8 cellular contexts compared by ENCODE assay signal in genomic region chr4:139177888-139178609, GRCh38. TPM values are rescaled to one million over a fixed set of nuclear protein-coding genes. Genes with fewer than 3 reads are reported as not detected.
DNase-seq lines count a peak whose midpoint lies in the region; ATAC-seq and TF ChIP-seq lines count a peak whose summit lies in the region.

No MANE protein-coding gene starts in this region.

- H3K4me3 ChIP-seq in SK-N-MC (peak overlapping the region; percentile 99), thoracic aorta (peak overlapping the region; percentile 100)

- TF ChIP-seq CTCF in GM10266 (IDR thresholded peaks at IDR 0.05; ENCODE audit: control insufficient read depth, insufficient read depth, low read depth, missing control alignments) (no peak), osteocyte (IDR thresholded peaks at IDR 0.05) (no peak), thoracic aorta (IDR thresholded peaks at IDR 0.05) (no peak)

- H3K4me3 Mint-ChIP-seq in activated naive CD4-positive, alpha-beta T cell treated with anti-CD3 and anti-CD28 coated beads, Interleukin-2, amount 50 U/mL, for 24 hours: peak overlapping the region; percentile 87
- peak overlapping the region; percentile 94 for H3K4me3 Mint-ChIP-seq in osteocyte (ENCODE audit: unreplicated experiment)

- H3K27ac ChIP-seq in SK-N-MC (peak overlapping the region; percentile 91), thoracic aorta (peak overlapping the region; percentile 100)

- H3K4me1 ChIP-seq in thoracic aorta (ENCODE audit: control insufficient read depth in 1 of 2, low read depth in 2 of 2): peaks cover 18 to 20% of the 10 kb centered on the region in 2 donors

- peaks cover 16% of the 10 kb centered on the region for H3K4me1 Mint-ChIP-seq in activated naive CD4-positive, alpha-beta T cell treated with anti-CD3 and anti-CD28 coated beads, Interleukin-2, amount 50 U/mL, for 24 hours
- peaks cover 13% of the 10 kb centered on the region for H3K4me1 Mint-ChIP-seq in osteocyte (ENCODE audit: unreplicated experiment)

- H3K27ac Mint-ChIP-seq in activated naive CD4-positive, alpha-beta T cell treated with anti-CD3 and anti-CD28 coated beads, Interleukin-2, amount 50 U/mL, for 24 hours: peak overlapping the region; percentile 70
- H3K27ac Mint-ChIP-seq in osteocyte (ENCODE audit: unreplicated experiment): peak overlapping the region; percentile 97

- no peaks in the 10 kb centered on the region for H3K27me3 ChIP-seq in thoracic aorta (replicated peaks; ENCODE audit: insufficient read depth)

- no peaks in the 10 kb centered on the region for H3K36me3 ChIP-seq in SK-N-MC (ENCODE audit: insufficient read depth, low read length)
- H3K36me3 ChIP-seq in thoracic aorta: no peaks in the 10 kb centered on the region

- peak; percentile 93 for DNase-seq in GM10266 (ENCODE audit: extremely low spot score)
- peak; percentile 86 for DNase-seq in NCI-H1048 (lab: John Stamatoyannopoulos, UW)
- DNase-seq in SK-N-MC (ENCODE audit: low read depth, low spot score): peak; percentile 59
- peak; percentile 96 for DNase-seq in glomerular visceral epithelial cell (ENCODE audit: extremely low spot score)
- DNase-seq in osteocyte (ENCODE audit: extremely low spot score, unreplicated experiment): peak; percentile 99
- peak; percentile 85 for DNase-seq in thoracic aorta (ENCODE audit: low spot score)

- no peaks in the 10 kb centered on the region for H3K36me3 Mint-ChIP-seq in activated naive CD4-positive, alpha-beta T cell treated with anti-CD3 and anti-CD28 coated beads, Interleukin-2, amount 50 U/mL, for 24 hours
- H3K36me3 Mint-ChIP-seq in osteocyte (ENCODE audit: unreplicated experiment): no peaks in the 10 kb centered on the region

- H3K9me3 ChIP-seq in SK-N-MC (ENCODE audit: low read depth, low read length) (no peaks in the 10 kb centered on the region), thoracic aorta (no peaks in the 10 kb centered on the region)

- peak overlapping the region; percentile 81 for H3K9ac ChIP-seq in SK-N-MC (ENCODE audit: insufficient read length)

- H3K9me3 Mint-ChIP-seq in activated naive CD4-positive, alpha-beta T cell treated with anti-CD3 and anti-CD28 coated beads, Interleukin-2, amount 50 U/mL, for 24 hours: no peaks in the 10 kb centered on the region
- no peaks in the 10 kb centered on the region for H3K9me3 Mint-ChIP-seq in osteocyte (ENCODE audit: unreplicated experiment)

- H3K27me3 Mint-ChIP-seq in activated naive CD4-positive, alpha-beta T cell treated with anti-CD3 and anti-CD28 coated beads, Interleukin-2, amount 50 U/mL, for 24 hours: no peaks in the 10 kb centered on the region
- no peaks in the 10 kb centered on the region for H3K27me3 Mint-ChIP-seq in osteocyte (ENCODE audit: unreplicated experiment)

- peak; percentile 73 for ATAC-seq in HG02610 (IDR thresholded peaks at IDR 0.05; ENCODE audit: unreplicated experiment)
- ATAC-seq in thoracic aorta (ENCODE audit: insufficient number of reproducible peaks, low FRiP score, low read depth): peak; percentile 75

RNA-seq across cellular contexts. Expression of gene ELF2, which starts 1.0 kb away (rescaled TPM):
- total RNA-seq in osteocyte (47.6 and 51.0 TPM in 2 replicates), thoracic aorta (100 to 1,000 TPM in 1 of 2 donors, 10 to 100 TPM in 1; 80.6 to 111 TPM)

Comparison
In these comparisons a context has a peak if more than half of its experiments do, and no peak if none do; other contexts are left out.
1. Peak in every context shown above with its lines: DNase-seq, ATAC-seq, H3K4me3 ChIP-seq and H3K27ac ChIP-seq.